14 cellular contexts compared by ENCODE assay signal in the genomic region with DNA sequence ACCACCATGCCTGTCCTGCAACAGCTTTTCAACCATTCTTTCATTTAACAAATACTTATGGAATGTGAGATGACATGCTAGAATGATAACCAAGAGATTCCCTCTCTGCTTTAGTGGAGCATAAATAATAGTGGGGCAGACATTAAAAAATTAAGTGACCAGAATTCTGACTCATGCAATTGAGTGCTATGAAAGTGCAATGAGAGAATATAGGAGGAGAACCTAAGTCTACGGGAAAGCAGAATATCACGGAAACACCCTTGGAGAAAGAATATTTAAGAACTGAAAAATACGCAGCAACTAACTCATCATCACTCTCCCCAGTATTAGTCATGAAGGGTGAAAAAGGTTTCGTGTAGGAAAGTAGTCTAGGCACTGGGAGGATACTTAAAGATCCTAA. TPM values are rescaled to one million over a fixed set of nuclear protein-coding genes. Genes with fewer than 3 reads are reported as not detected.
DNase-seq lines count a peak whose midpoint lies in the region; ATAC-seq lines count a peak whose summit lies in the region.
"Had no signal": no experiment of that assay in that cellular context is flagged by ENCODE, and none has a peak within 500 bp of the region (broad histone marks: within the 10 kb centered on the region; RNA-seq: fewer than 3 reads in every experiment).

No MANE protein-coding gene starts in this region.

- ATAC-seq in stimulated activated memory B cell treated with anti-CD40 and anti-IgM and Interleukin-4, amounts not matched to agents 10 μg/mL and 1 μg/mL and 100 μg/mL, for 72 hours, result no peak
- no peak for ATAC-seq in HG02642 (IDR thresholded peaks at IDR 0.05; ENCODE audit: poor library complexity, unreplicated experiment)
- ATAC-seq in left ventricle myocardium superior, result no peak

- POLR2A ChIA-PET in activated CD4-positive, alpha-beta memory T cell treated with anti-CD3 and anti-CD28 coated beads for 36 hours (lab: Charles Lee), result no interaction called here

- H3K27ac Mint-ChIP-seq in activated CD4-positive, alpha-beta T cell treated with anti-CD3 and anti-CD28 coated beads, Interleukin-2, amount 10 ng/mL, durations not matched to agents 24 days and 14 days, result peak overlapping the region; percentile 42
- peak overlapping the region; percentile 2 for H3K27ac Mint-ChIP-seq in activated T-helper 2 cell treated with anti-CD3 and anti-CD28 coated beads, Interferon-gamma antibody, Interleukin-2, Interleukin-4, amounts not matched to agents 10 μg/mL and 5 μg/mL and 100 μg/mL, durations not matched to agents 14 hours and 24 hours and 36 hours
- peak overlapping the region; percentile 57 for H3K27ac Mint-ChIP-seq in stimulated activated memory B cell treated with anti-CD40 and anti-IgM and Interleukin-4, amounts not matched to agents 10 μg/mL and 1 μg/mL and 100 μg/mL, for 72 hours
- no peak overlapping the region for H3K27ac Mint-ChIP-seq in activated CD4-positive, alpha-beta memory T cell treated with anti-CD3 and anti-CD28 coated beads for 36 hours

- peaks cover 62% of the 10 kb centered on the region for H3K36me3 Mint-ChIP-seq in activated CD4-positive, alpha-beta T cell treated with anti-CD3 and anti-CD28 coated beads, Interleukin-2, amount 10 ng/mL, durations not matched to agents 24 days and 14 days (ENCODE audit: low read depth)
- H3K36me3 Mint-ChIP-seq in activated T-helper 2 cell treated with anti-CD3 and anti-CD28 coated beads, Interferon-gamma antibody, Interleukin-2, Interleukin-4, amounts not matched to agents 10 μg/mL and 5 μg/mL and 100 μg/mL, durations not matched to agents 14 hours and 24 hours and 36 hours (ENCODE audit: low read depth), result peaks cover 86% of the 10 kb centered on the region
- H3K36me3 Mint-ChIP-seq in stimulated activated memory B cell treated with anti-CD40 and anti-IgM and Interleukin-4, amounts not matched to agents 10 μg/mL and 1 μg/mL and 100 μg/mL, for 72 hours, result peaks cover 41% of the 10 kb centered on the region
- H3K36me3 Mint-ChIP-seq in activated CD4-positive, alpha-beta memory T cell treated with anti-CD3 and anti-CD28 coated beads for 36 hours, result peaks cover 37% of the 10 kb centered on the region

- peaks cover 72% of the 10 kb centered on the region for H3K4me1 Mint-ChIP-seq in activated CD4-positive, alpha-beta T cell treated with anti-CD3 and anti-CD28 coated beads, Interleukin-2, amount 10 ng/mL, durations not matched to agents 24 days and 14 days
- peaks cover 73% of the 10 kb centered on the region for H3K4me1 Mint-ChIP-seq in activated T-helper 2 cell treated with anti-CD3 and anti-CD28 coated beads, Interferon-gamma antibody, Interleukin-2, Interleukin-4, amounts not matched to agents 10 μg/mL and 5 μg/mL and 100 μg/mL, durations not matched to agents 14 hours and 24 hours and 36 hours (ENCODE audit: low read depth)
- H3K4me1 Mint-ChIP-seq in stimulated activated memory B cell treated with anti-CD40 and anti-IgM and Interleukin-4, amounts not matched to agents 10 μg/mL and 1 μg/mL and 100 μg/mL, for 72 hours, result peaks cover 67% of the 10 kb centered on the region
- H3K4me1 Mint-ChIP-seq in activated CD4-positive, alpha-beta memory T cell treated with anti-CD3 and anti-CD28 coated beads for 36 hours (ENCODE audit: low read depth), result peaks cover 80% of the 10 kb centered on the region

- intact Hi-C loops in activated CD4-positive, alpha-beta T cell treated with anti-CD3 and anti-CD28 coated beads, Interleukin-2, amount 10 ng/mL, durations not matched to agents 24 days and 14 days (cut with micrococcal nuclease), result no loop called here
- intact Hi-C loops in activated T-helper 2 cell treated with anti-CD3 and anti-CD28 coated beads, Interferon-gamma antibody, Interleukin-2, Interleukin-4, amounts not matched to agents 10 μg/mL and 5 μg/mL and 100 μg/mL, durations not matched to agents 14 hours and 24 hours and 36 hours (cut with micrococcal nuclease), result no loop called here
- intact Hi-C loops in activated CD4-positive, alpha-beta memory T cell treated with anti-CD3 and anti-CD28 coated beads for 36 hours (cut with micrococcal nuclease), result no loop called here
- intact Hi-C loops in left ventricle myocardium superior (cut with micrococcal nuclease), result no loop called here

- H3K4me3 Mint-ChIP-seq in activated CD4-positive, alpha-beta T cell treated with anti-CD3 and anti-CD28 coated beads, Interleukin-2, amount 10 ng/mL, durations not matched to agents 24 days and 14 days, result no peak overlapping the region
- no peak overlapping the region for H3K4me3 Mint-ChIP-seq in activated T-helper 2 cell treated with anti-CD3 and anti-CD28 coated beads, Interferon-gamma antibody, Interleukin-2, Interleukin-4, amounts not matched to agents 10 μg/mL and 5 μg/mL and 100 μg/mL, durations not matched to agents 14 hours and 24 hours and 36 hours (ENCODE audit: low read depth)
- no peak overlapping the region for H3K4me3 Mint-ChIP-seq in stimulated activated memory B cell treated with anti-CD40 and anti-IgM and Interleukin-4, amounts not matched to agents 10 μg/mL and 1 μg/mL and 100 μg/mL, for 72 hours
- H3K4me3 Mint-ChIP-seq in activated CD4-positive, alpha-beta memory T cell treated with anti-CD3 and anti-CD28 coated beads for 36 hours, result no peak overlapping the region

- no peak for DNase-seq in activated CD4-positive, alpha-beta T cell treated with anti-CD3 and anti-CD28 coated beads, Interleukin-2, amount 10 ng/mL, durations not matched to agents 24 days and 14 days
- DNase-seq in activated CD4-positive, alpha-beta T cell treated with anti-CD3 and anti-CD28 coated beads for 1 hour, result no peak
- DNase-seq in activated T-helper 2 cell treated with anti-CD3 and anti-CD28 coated beads, Interferon-gamma antibody, Interleukin-2, Interleukin-4, amounts not matched to agents 10 μg/mL and 5 μg/mL and 100 μg/mL, durations not matched to agents 14 hours and 24 hours and 36 hours (ENCODE audit: low spot score), result no peak
- DNase-seq in hepatic stellate cell (ENCODE audit: low spot score) (peak; percentile 7), left ventricle myocardium superior (no peak)
- no peak for DNase-seq in activated CD4-positive, alpha-beta memory T cell treated with anti-CD3 and anti-CD28 coated beads for 36 hours
- DNase-seq: 8988T; central memory CD4-positive, alpha-beta T cell; kidney; nucleus accumbens; Peyer's patch; stimulated activated CD4-positive, alpha-beta T cell treated with anti-CD3 and anti-CD28 coated beads, Interleukin-2, amount 100 ng/mL, for 24 hours had no signal

- CTCF ChIA-PET in activated CD4-positive, alpha-beta memory T cell treated with anti-CD3 and anti-CD28 coated beads for 36 hours (lab: Charles Lee), result no interaction called here

- peaks cover 4% of the 10 kb centered on the region for H3K9me3 Mint-ChIP-seq in activated CD4-positive, alpha-beta T cell treated with anti-CD3 and anti-CD28 coated beads, Interleukin-2, amount 10 ng/mL, durations not matched to agents 24 days and 14 days
- H3K9me3 Mint-ChIP-seq in activated T-helper 2 cell treated with anti-CD3 and anti-CD28 coated beads, Interferon-gamma antibody, Interleukin-2, Interleukin-4, amounts not matched to agents 10 μg/mL and 5 μg/mL and 100 μg/mL, durations not matched to agents 14 hours and 24 hours and 36 hours, result no peaks in the 10 kb centered on the region
- no peaks in the 10 kb centered on the region for H3K9me3 Mint-ChIP-seq in stimulated activated memory B cell treated with anti-CD40 and anti-IgM and Interleukin-4, amounts not matched to agents 10 μg/mL and 1 μg/mL and 100 μg/mL, for 72 hours
- no peaks in the 10 kb centered on the region for H3K9me3 Mint-ChIP-seq in activated CD4-positive, alpha-beta memory T cell treated with anti-CD3 and anti-CD28 coated beads for 36 hours

- H3K27me3 Mint-ChIP-seq in activated CD4-positive, alpha-beta T cell treated with anti-CD3 and anti-CD28 coated beads, Interleukin-2, amount 10 ng/mL, durations not matched to agents 24 days and 14 days, result no peaks in the 10 kb centered on the region
- H3K27me3 Mint-ChIP-seq in activated T-helper 2 cell treated with anti-CD3 and anti-CD28 coated beads, Interferon-gamma antibody, Interleukin-2, Interleukin-4, amounts not matched to agents 10 μg/mL and 5 μg/mL and 100 μg/mL, durations not matched to agents 14 hours and 24 hours and 36 hours (ENCODE audit: low read depth), result no peaks in the 10 kb centered on the region
- no peaks in the 10 kb centered on the region for H3K27me3 Mint-ChIP-seq in stimulated activated memory B cell treated with anti-CD40 and anti-IgM and Interleukin-4, amounts not matched to agents 10 μg/mL and 1 μg/mL and 100 μg/mL, for 72 hours
- H3K27me3 Mint-ChIP-seq in activated CD4-positive, alpha-beta memory T cell treated with anti-CD3 and anti-CD28 coated beads for 36 hours, result no peaks in the 10 kb centered on the region

RNA-seq across cellular contexts. Expression of gene KIF5B, which starts 7.1 kb away (rescaled TPM):
- 81.3 and 82.2 TPM in 2 replicates for total RNA-seq in activated CD4-positive, alpha-beta T cell treated with anti-CD3 and anti-CD28 coated beads, Interleukin-2, amount 10 ng/mL, durations not matched to agents 24 days and 14 days
- 76.6 and 79.0 TPM in 2 replicates for total RNA-seq in activated T-helper 2 cell treated with anti-CD3 and anti-CD28 coated beads, Interferon-gamma antibody, Interleukin-2, Interleukin-4, amounts not matched to agents 10 μg/mL and 5 μg/mL and 100 μg/mL, durations not matched to agents 14 hours and 24 hours and 36 hours
- total RNA-seq in activated CD4-positive, alpha-beta memory T cell treated with anti-CD3 and anti-CD28 coated beads for 36 hours, result 10 to 100 TPM; 73.9 to 75.2 TPM
- 139 TPM for total RNA-seq in left ventricle myocardium superior
